In the genomic region with DNA sequence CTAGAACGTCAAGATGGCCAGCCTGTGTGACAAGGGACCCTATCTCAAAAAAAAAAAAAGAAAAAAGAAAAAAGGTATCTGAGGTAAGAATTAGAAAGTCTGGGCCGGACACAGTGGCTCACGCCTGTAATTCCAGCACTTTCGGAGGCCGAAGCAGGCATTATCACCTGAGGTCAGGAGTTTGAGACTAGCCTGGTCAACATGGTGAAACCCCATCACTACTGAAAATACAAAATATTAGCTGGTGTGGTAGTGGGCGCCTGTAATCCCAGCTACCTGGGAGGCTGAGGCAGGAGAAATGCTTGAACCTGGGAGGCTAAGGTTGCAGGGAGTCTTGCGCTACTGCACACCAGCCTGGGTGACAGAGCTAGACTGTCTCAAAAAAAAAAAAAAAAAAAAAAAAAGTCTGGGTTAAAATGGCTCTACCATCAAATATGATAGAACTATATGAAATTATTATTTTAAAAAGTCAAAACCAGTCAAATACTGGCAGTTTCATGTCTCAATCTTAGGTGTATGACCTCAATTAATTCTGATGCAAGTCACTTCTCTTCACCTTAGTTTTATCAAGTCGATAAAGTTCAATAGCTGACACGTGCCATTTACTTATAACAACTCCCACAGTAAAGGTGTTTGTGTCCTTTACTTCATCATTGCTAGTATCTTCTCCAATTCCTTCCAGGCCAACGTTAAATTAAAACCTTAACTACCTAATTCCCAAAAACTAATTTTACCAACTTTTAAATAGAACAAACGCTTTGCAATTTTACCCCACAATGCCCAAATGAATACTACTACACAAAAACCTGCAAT, we compare ENCODE assay signal across 9 cellular contexts. TPM values are rescaled to one million over a fixed set of nuclear protein-coding genes. Genes with fewer than 3 reads are reported as not detected.
DNase-seq lines count a peak whose midpoint lies in the region; ATAC-seq, FAIRE-seq and TF ChIP-seq lines count a peak whose summit lies in the region.
"Had no signal": no experiment of that assay in that cellular context is flagged by ENCODE, and none has a peak within 500 bp of the region (broad histone marks: within the 10 kb centered on the region; RNA-seq: fewer than 3 reads in every experiment).

No MANE protein-coding gene starts in this region.

- peak overlapping the region; percentile 77 to 94 (median 83) for H3K4me3 ChIP-seq in HepG2 (replicated peaks in 1 of 3; ENCODE audit: insufficient read depth in 1 of 3, low read depth in 2 of 3, low read length in 3 of 3)
- peak overlapping the region; percentile 60 to 97 (median 77) for H3K4me3 ChIP-seq in transverse colon

- H3K27me3 ChIP-seq in HepG2 (ENCODE audit: control insufficient read depth in 1 of 2, insufficient read depth in 2 of 2, low read length in 2 of 2), result no peaks in the 10 kb centered on the region; a peak in 1 of 5 replicates
- H3K27me3 ChIP-seq in transverse colon, result no peaks in the 10 kb centered on the region

- H3K4me1 ChIP-seq in HepG2 (ENCODE audit: insufficient read depth, low read length) (peaks cover 42% of the 10 kb centered on the region), transverse colon (peaks cover 0 to 24% (median 9%) of the 10 kb centered on the region in 4 donors)

- intact Hi-C loops in HepG2 (cut with micrococcal nuclease; ENCODE audit: unreplicated experiment) (no loop called here), transverse colon (cut with DNase I; ENCODE audit: low total_unique reads) (no loop called here)

- TF ChIP-seq RAD21 in HepG2 (CRISPR knock-in tag; IDR thresholded peaks at IDR 0.05), result no peak

- H3K79me2 ChIP-seq in HepG2 (ENCODE audit: insufficient read depth, low read length), result peaks cover 31% of the 10 kb centered on the region

- DNase-seq in activated naive CD4-positive, alpha-beta T cell treated with anti-CD3 and anti-CD28 coated beads, Interleukin-2, amount 10 ng/mL, durations not matched to agents 7 days and 5 days, result no peak
- no peak for DNase-seq in activated naive CD4-positive, alpha-beta T cell treated with anti-CD3 and anti-CD28 coated beads, Interleukin-2, amount 50 U/mL, for 16 hours
- no peak for DNase-seq in activated naive CD8-positive, alpha-beta T cell treated with anti-CD3 and anti-CD28 coated beads, Interleukin-2, amount 10 ng/mL, durations not matched to agents 7 days and 5 days
- DNase-seq in HepG2 (ENCODE audit: low spot score) (no peak), transverse colon (no peak), GM10248 (ENCODE audit: extremely low spot score) (no peak), NCI-H1694 (lab: John Stamatoyannopoulos, UW) (no peak)
- DNase-seq: left colon had no signal

- ATAC-seq in activated naive CD8-positive, alpha-beta T cell treated with anti-CD3 and anti-CD28 coated beads, Interleukin-2, amount 10 ng/mL, durations not matched to agents 7 days and 5 days (ENCODE audit: low read depth), result no peak
- no peak for ATAC-seq in HepG2
- ATAC-seq in HG03565 (IDR thresholded peaks at IDR 0.05; ENCODE audit: unreplicated experiment), result no peak

- no peak overlapping the region for H2AFZ ChIP-seq in HepG2 (ENCODE audit: low read length)

- POLR2A ChIA-PET in activated naive CD8-positive, alpha-beta T cell treated with anti-CD3 and anti-CD28 coated beads, Interleukin-2, amount 10 ng/mL, durations not matched to agents 7 days and 5 days (lab: Charles Lee), result interaction anchor here (0.7 to 2.5 kb wide), 4 partner anchors 205 to 526 kb away, joined by 3 to 13 read pairs (median 6); partner anchors contain the start of gene SSBP2
- POLR2A ChIA-PET in HepG2 (lab: Yijun Ruan, JAX) (interaction anchor here (0.9 to 2.4 kb wide), 5 partner anchors 11 to 1287 kb away, joined by 3 to 12 read pairs (median 5); partner anchors contain the start of genes ATG10 and SSBP2), GM10248 (lab: Yijun Ruan, JAX) (no interaction called here)

- no peaks in the 10 kb centered on the region for H3K9me3 ChIP-seq in HepG2 (ENCODE audit: low read length)
- H3K9me3 ChIP-seq in transverse colon, result no peaks in the 10 kb centered on the region

- peaks cover 11 to 23% of the 10 kb centered on the region in 2 experiments for H3K36me3 ChIP-seq in HepG2 (replicated peaks in 1 of 2; ENCODE audit: control insufficient read depth in 1 of 2, insufficient read depth in 2 of 2, low read length in 2 of 2)
- peaks cover 0 to 22% (median 10%) of the 10 kb centered on the region in 4 donors for H3K36me3 ChIP-seq in transverse colon

- H3K9ac ChIP-seq in HepG2 (ENCODE audit: insufficient read depth, low read depth, low read length), result peak overlapping the region; percentile 98

- peaks cover 4% of the 10 kb centered on the region for H3K27me3 Mint-ChIP-seq in activated naive CD4-positive, alpha-beta T cell treated with anti-CD3 and anti-CD28 coated beads, Interleukin-2, amount 10 ng/mL, durations not matched to agents 7 days and 5 days
- H3K27me3 Mint-ChIP-seq in activated naive CD8-positive, alpha-beta T cell treated with anti-CD3 and anti-CD28 coated beads, Interleukin-2, amount 10 ng/mL, durations not matched to agents 7 days and 5 days, result no peaks in the 10 kb centered on the region

- H4K20me1 ChIP-seq in HepG2 (ENCODE audit: insufficient read depth, low read length), result no peaks in the 10 kb centered on the region; the same call in 1 of the 2 replicates

- TF ChIP-seq EP300 in HepG2 (IDR thresholded peaks at IDR 0.05; ENCODE audit: low read depth in 2 of 2, low read length in 2 of 2) (no peak), HepG2 (CRISPR knock-in tag; IDR thresholded peaks at IDR 0.05; ENCODE audit: borderline replicate concordance) (no peak), transverse colon (IDR thresholded peaks at IDR 0.05; ENCODE audit: low read depth) (no peak)

- BruUV-seq in HepG2 (replicated peaks; lab: Mats Ljungman, UMichigan), result TSS peak; percentile 57

- FAIRE-seq in HepG2 (lab: Jason Lieb, UNC), result no peak

- peaks cover 53% of the 10 kb centered on the region for H3K4me1 Mint-ChIP-seq in activated naive CD4-positive, alpha-beta T cell treated with anti-CD3 and anti-CD28 coated beads, Interleukin-2, amount 10 ng/mL, durations not matched to agents 7 days and 5 days
- peaks cover 30% of the 10 kb centered on the region for H3K4me1 Mint-ChIP-seq in activated naive CD8-positive, alpha-beta T cell treated with anti-CD3 and anti-CD28 coated beads, Interleukin-2, amount 10 ng/mL, durations not matched to agents 7 days and 5 days

- 62% methylated on average over 11 of the region's 11 CpGs for WGBS in HepG2 (ENCODE audit: low lambda C conversion rate)
- 55 to 57% methylated on average over 8 to 11 of the region's 11 CpGs for WGBS in transverse colon (ENCODE audit: low coverage in 1 of 2), 2 donors

- peak overlapping the region; percentile 91 for H3K4me3 Mint-ChIP-seq in activated naive CD4-positive, alpha-beta T cell treated with anti-CD3 and anti-CD28 coated beads, Interleukin-2, amount 10 ng/mL, durations not matched to agents 7 days and 5 days
- peak overlapping the region; percentile 88 for H3K4me3 Mint-ChIP-seq in activated naive CD8-positive, alpha-beta T cell treated with anti-CD3 and anti-CD28 coated beads, Interleukin-2, amount 10 ng/mL, durations not matched to agents 7 days and 5 days

- peaks cover 41% of the 10 kb centered on the region for H3K36me3 Mint-ChIP-seq in activated naive CD4-positive, alpha-beta T cell treated with anti-CD3 and anti-CD28 coated beads, Interleukin-2, amount 10 ng/mL, durations not matched to agents 7 days and 5 days
- peaks cover 31% of the 10 kb centered on the region for H3K36me3 Mint-ChIP-seq in activated naive CD8-positive, alpha-beta T cell treated with anti-CD3 and anti-CD28 coated beads, Interleukin-2, amount 10 ng/mL, durations not matched to agents 7 days and 5 days

- CTCF ChIA-PET in activated naive CD4-positive, alpha-beta T cell treated with anti-CD3 and anti-CD28 coated beads, Interleukin-2, amount 10 ng/mL, durations not matched to agents 7 days and 5 days (lab: Charles Lee), result no interaction called here
- CTCF ChIA-PET in HepG2 (lab: Yijun Ruan, JAX; ENCODE audit: low intra/inter-chr PET ratio, low total read pairs), result no interaction called here
- CTCF ChIA-PET in GM10248 (lab: Yijun Ruan, JAX), result interaction anchor here (1.0 kb wide), 1 partner anchor 52 kb away, joined by 3 read pairs; no protein-coding TSS in a partner anchor

- H3K4me2 ChIP-seq in HepG2 (ENCODE audit: low read depth, low read length), result peak overlapping the region; percentile 85

- TF ChIP-seq CTCF in HepG2 (CRISPR knock-in tag; IDR thresholded peaks at IDR 0.05) (no peak), transverse colon (IDR thresholded peaks at IDR 0.05) (no peak), GM10248 (IDR thresholded peaks at IDR 0.05; ENCODE audit: control extremely low read depth, extremely low read depth, low read depth, missing control alignments) (no peak)

- no peaks in the 10 kb centered on the region for H3K9me3 Mint-ChIP-seq in activated naive CD4-positive, alpha-beta T cell treated with anti-CD3 and anti-CD28 coated beads, Interleukin-2, amount 10 ng/mL, durations not matched to agents 7 days and 5 days
- no peaks in the 10 kb centered on the region for H3K9me3 Mint-ChIP-seq in activated naive CD8-positive, alpha-beta T cell treated with anti-CD3 and anti-CD28 coated beads, Interleukin-2, amount 10 ng/mL, durations not matched to agents 7 days and 5 days

- in situ Hi-C loops in HepG2 (cut with HindIII; ENCODE audit: extremely low pct_ligation_motif_present, low pct_unique_long_range_greater_than_20kb) (no loop called here), transverse colon (cut with MboI; ENCODE audit: low pct_ligation_motif_present in 1 of 4, low pct_unique_long_range_greater_than_20kb in 1 of 4, low sequenced_read_pairs in 3 of 4) (no loop called here)

- H3K27ac Mint-ChIP-seq in activated naive CD4-positive, alpha-beta T cell treated with anti-CD3 and anti-CD28 coated beads, Interleukin-2, amount 10 ng/mL, durations not matched to agents 7 days and 5 days, result peak overlapping the region; percentile 97
- H3K27ac Mint-ChIP-seq in activated naive CD8-positive, alpha-beta T cell treated with anti-CD3 and anti-CD28 coated beads, Interleukin-2, amount 10 ng/mL, durations not matched to agents 7 days and 5 days, result peak overlapping the region; percentile 96

- H3K27ac ChIP-seq in HepG2 (ENCODE audit: extremely low read length, insufficient read depth, low read length), result peak overlapping the region; percentile 83
- H3K27ac ChIP-seq in transverse colon, result peak overlapping the region in 3 of 4 donors; percentile 83 to 90 (median 88)

- no peak for TF ChIP-seq POLR2A in HepG2 (IDR thresholded peaks at IDR 0.05; ENCODE audit: insufficient read depth in 1 of 2, low read depth in 2 of 2, low read length in 2 of 2)
- no peak for TF ChIP-seq POLR2A in transverse colon (IDR thresholded peaks at IDR 0.05)

RNA-seq across cellular contexts. Expression of gene RPS23, which starts 1.1 kb away (rescaled TPM):
- total RNA-seq in activated naive CD8-positive, alpha-beta T cell treated with anti-CD3 and anti-CD28 coated beads, Interleukin-2, amount 10 ng/mL, durations not matched to agents 7 days and 5 days, result 1,000 to 10,000 TPM; 1,979 to 2,058 TPM
- total RNA-seq in HepG2 (2016; rRNA removed; fragmentation: Illumina TruSeq; extraction: Trizol) (3,088 and 3,780 TPM in 2 replicates), transverse colon (1,000 to 10,000 TPM in 2 of 4 donors, 100 to 1,000 TPM in 2; 482 to 1,766 (median 1,102) TPM)
- total RNA-seq in HepG2 (2016; cell fraction: cytosol; rRNA removed; fragmentation: Illumina TruSeq; extraction: Trizol; ENCODE audit: low read depth), result 5,231 and 5,883 TPM in 2 replicates
- total RNA-seq in HepG2 (2016; cell fraction: insoluble cytoplasmic fraction; rRNA removed; fragmentation: Illumina TruSeq; extraction: Trizol), result 3,142 and 4,044 TPM in 2 replicates
- 8,636 and 8,714 TPM in 2 replicates for total RNA-seq in HepG2 (2016; cell fraction: membrane; rRNA removed; fragmentation: Illumina TruSeq; extraction: Trizol)
- total RNA-seq in HepG2 (2016; cell fraction: nucleus; rRNA removed; fragmentation: Illumina TruSeq; extraction: Trizol), result 1,034 and 1,123 TPM in 2 replicates
- 2,494 and 3,235 TPM in 2 replicates for polyA plus RNA-seq in HepG2 (2011; rRNA removed)
- polyA plus RNA-seq in HepG2 (2011; cell fraction: cytosol; rRNA removed), result 5,279 and 7,061 TPM in 2 replicates
- polyA plus RNA-seq in HepG2 (2011; cell fraction: nucleus; rRNA removed), result 1,101 and 1,582 TPM in 2 replicates
- 4,860 and 5,270 TPM in 2 replicates for polyA plus RNA-seq in HepG2 (2012)
- 6,710 and 7,365 TPM in 2 replicates for polyA plus RNA-seq in HepG2 (2016; cell fraction: cytosol; fragmentation: Illumina TruSeq; extraction: Trizol; ENCODE audit: low read depth)
- polyA plus RNA-seq in HepG2 (2016; cell fraction: insoluble cytoplasmic fraction; fragmentation: Illumina TruSeq; extraction: Trizol; ENCODE audit: low read depth), result 3,899 and 4,251 TPM in 2 replicates
- polyA plus RNA-seq in HepG2 (2016; cell fraction: membrane; fragmentation: Illumina TruSeq; extraction: Trizol; ENCODE audit: low read depth), result 8,662 and 8,713 TPM in 2 replicates
- 1,932 and 2,053 TPM in 2 replicates for polyA plus RNA-seq in HepG2 (2016; cell fraction: nucleus; fragmentation: Illumina TruSeq; extraction: Trizol; ENCODE audit: insufficient read depth, low read depth)
- 223 and 384 TPM in 2 replicates for polyA minus RNA-seq in HepG2 (2011; rRNA and poly(A)+ RNA removed; ENCODE audit: low replicate concordance)
- polyA minus RNA-seq in HepG2 (2011; cell fraction: cytosol; rRNA and poly(A)+ RNA removed), result 832 and 989 TPM in 2 replicates
- polyA minus RNA-seq in HepG2 (2011; cell fraction: nucleus; rRNA and poly(A)+ RNA removed), result 229 and 360 TPM in 2 replicates
